In genomic region chr2:226760412-226761194, GRCh38 we compare ENCODE assay signal across 11 cellular contexts. TPM values are rescaled to one million over a fixed set of nuclear protein-coding genes. Genes with fewer than 3 reads are reported as not detected.
A peak's percentile ranks its signal among the peaks of the same experiment; 100 is the strongest.
DNase-seq lines count a peak whose midpoint lies in the region; ATAC-seq, FAIRE-seq and TF ChIP-seq lines count a peak whose summit lies in the region.
"Had no signal": no experiment of that assay in that cellular context is flagged by ENCODE, and none has a peak within 500 bp of the region (broad histone marks: within the 10 kb centered on the region; RNA-seq: fewer than 3 reads in every experiment).

No MANE protein-coding gene starts in this region.

- H3K36me3 ChIP-seq in body of pancreas (replicated peaks in 1 of 2; ENCODE audit: insufficient read depth in 1 of 2, low read depth in 2 of 2), result no peaks in the 10 kb centered on the region
- H3K36me3 ChIP-seq in kidney epithelial cell (ENCODE audit: control insufficient read depth, insufficient read depth, low read length), result no peaks in the 10 kb centered on the region
- H3K36me3 ChIP-seq in testis (ENCODE audit: low read depth, missing control alignments), result no peaks in the 10 kb centered on the region

- POLR2A ChIA-PET in A549 (lab: Yijun Ruan, JAX), result no interaction called here

- peak in 1 of 2 experiments; percentile 3 for DNase-seq in A549 (ENCODE audit: low read depth in 1 of 2, low spot score in 1 of 2)
- peak; percentile 75 for DNase-seq in HS-27A (ENCODE audit: low read depth)
- no peak for DNase-seq in body of pancreas
- DNase-seq in kidney epithelial cell (ENCODE audit: low read depth), result peak; percentile 60
- no peak for DNase-seq in GM13977 (ENCODE audit: low spot score)
- DNase-seq in NCI-H2029 (lab: John Stamatoyannopoulos, UW), result no peak
- no peak for DNase-seq in activated CD4-positive, alpha-beta T cell treated with anti-CD3 and anti-CD28 coated beads for 48 hours
- no peak for DNase-seq in testis
- DNase-seq: NCI-H1048 had no signal

- H3K4me3 ChIP-seq in A549 (no peak overlapping the region), body of pancreas (no peak overlapping the region), kidney epithelial cell (ENCODE audit: low read depth, low read length) (no peak overlapping the region), testis (no peak overlapping the region)
- H3K4me3 ChIP-seq: BLaER1, PC-9 had no signal

- 45% methylated on average over 2 of the region's 2 CpGs for WGBS in A549 (ENCODE audit: missing lambda C conversion rate)
- WGBS in body of pancreas, 2 donors, result 64 to 71% methylated on average over 2 of the region's 2 CpGs
- WGBS in testis, 2 donors, result 90 to 92% methylated on average over 2 of the region's 2 CpGs

- intact Hi-C loops in body of pancreas (cut with DNase I), result no loop called here
- intact Hi-C loops in testis (cut with DNase I; ENCODE audit: low total_unique reads), result no loop called here

- peaks cover 58% of the 10 kb centered on the region for H3K4me1 ChIP-seq in A549
- peaks cover 22% of the 10 kb centered on the region for H3K4me1 ChIP-seq in body of pancreas
- H3K4me1 ChIP-seq in testis, result peaks cover 10% of the 10 kb centered on the region

- no peak for TF ChIP-seq EP300 in A549 (IDR thresholded peaks at IDR 0.05)

- TF ChIP-seq RAD21 in A549 (conservative IDR thresholded peaks at IDR 0.05 in 1 of 2, IDR thresholded peaks at IDR 0.05 in 1 of 2), result no peak

- no peaks in the 10 kb centered on the region for H3K27me3 ChIP-seq in body of pancreas
- H3K27me3 ChIP-seq in kidney epithelial cell (ENCODE audit: control insufficient read depth, insufficient read depth, low read length), result no peaks in the 10 kb centered on the region
- no peaks in the 10 kb centered on the region for H3K27me3 ChIP-seq in testis
- H3K27me3 ChIP-seq: BLaER1 had no signal

- ATAC-seq in A549, result peak in 1 of 2 experiments; percentile 11; a peak in 1 of 6 replicates
- ATAC-seq in body of pancreas, result peak; percentile 67

- CTCF ChIA-PET in A549 (lab: Yijun Ruan, JAX), result interaction anchor here (1.0 to 1.5 kb wide), 8 partner anchors 8 to 872 kb away, joined by 3 to 6 read pairs (median 3); no protein-coding TSS in a partner anchor

- H3K4me2 ChIP-seq in A549, result peak overlapping the region; percentile 71
- H3K4me2 ChIP-seq: PC-9 had no signal

- TF ChIP-seq POLR2A in A549 (IDR thresholded peaks at IDR 0.05; ENCODE audit: low read length) (no peak), body of pancreas (IDR thresholded peaks at IDR 0.05) (no peak), testis (IDR thresholded peaks at IDR 0.05) (no peak)

- no peak for FAIRE-seq in A549 (lab: Jason Lieb, UNC)

- H3K9me3 ChIP-seq in A549 (peaks cover 8% of the 10 kb centered on the region; the same call in 2 of the 3 replicates), body of pancreas (no peaks in the 10 kb centered on the region), testis (no peaks in the 10 kb centered on the region)

- peak overlapping the region; percentile 12 to 40; a peak in 4 of 6 replicates for H3K27ac ChIP-seq in A549
- no peak overlapping the region for H3K27ac ChIP-seq in body of pancreas
- no peak overlapping the region for H3K27ac ChIP-seq in testis
- H3K27ac ChIP-seq: PC-9 had no signal

- TF ChIP-seq CTCF in A549 (IDR thresholded peaks at IDR 0.05) (no peak), body of pancreas (IDR thresholded peaks at IDR 0.05) (no peak), kidney epithelial cell (IDR thresholded peaks at IDR 0.05; ENCODE audit: insufficient read depth, low read length, poor library complexity, severe bottlenecking) (no peak), GM13977 (IDR thresholded peaks at IDR 0.05; ENCODE audit: extremely low read depth, insufficient read depth, missing control alignments) (no peak), testis (IDR thresholded peaks at IDR 0.05) (no peak)

- in situ Hi-C loops in GM13977 (cut with MboI; ENCODE audit: low pct_unique_long_range_greater_than_20kb, low sequenced_read_pairs, unreplicated experiment), result no loop called here

TF ChIP-seq in A549, 52 proteins besides CTCF, POLR2A, EP300 and RAD21:
- TF ChIP-seq CEBPB (IDR thresholded peaks at IDR 0.05) (peak in 1 of 2 experiments; percentile 7; a peak in 1 of 4 replicates), FOSB (CRISPR knock-in tag; IDR thresholded peaks at IDR 0.05) (no peak), MAFK (IDR thresholded peaks at IDR 0.05; ENCODE audit: partially characterized antibody) (peak; percentile 57), ELK1 (IDR thresholded peaks at IDR 0.05; ENCODE audit: low read depth, low read length) (no peak)

RNA-seq across cellular contexts. Expression of gene IRS1, which starts 39.0 kb away (rescaled TPM):
- polyA plus RNA-seq in A549 (2011; rRNA removed) (10.4 and 12.9 TPM in 2 replicates), A549 (2017; fragmentation: RNase III; extraction: RNeasy Plus Mini Kit Qiagen cat#74134 plus additional on column Dnase treatment) (13.1 to 15.6 TPM (median 13.9 TPM) in 3 replicates), testis (ENCODE audit: insufficient read depth, low read depth, low replicate concordance) (3.1 TPM)
- polyA plus RNA-seq in A549 (2012; cell fraction: cytosol; rRNA removed), result 13.4 and 20.3 TPM in 2 replicates
- polyA plus RNA-seq in A549 (2012; cell fraction: nucleus; rRNA removed), result 15.9 and 22.7 TPM in 2 replicates
- 22.6 and 23.6 TPM in 2 replicates for polyA minus RNA-seq in A549 (2011; rRNA and poly(A)+ RNA removed)
- total RNA-seq in body of pancreas (1 to 10 TPM; 8.2 to 9.6 TPM), kidney epithelial cell (12.6 and 16.1 TPM in 2 replicates), testis (1 to 10 TPM; 3.1 to 5.9 TPM)

Comparison
In these comparisons a context has a peak if more than half of its experiments do, and no peak if none do; other contexts are left out.
1. DNase-seq: peak in HS-27A (single experiment) and kidney epithelial cell (single experiment); none in body of pancreas (0 of 4), GM13977 (single experiment), NCI-H2029 (single experiment), activated CD4-positive, alpha-beta T cell treated with anti-CD3 and anti-CD28 coated beads for 48 hours (single experiment) and testis (single experiment).
2. H3K27ac ChIP-seq: peak in A549 (2 of 2); none in body of pancreas (0 of 4) and testis (0 of 2).